18 cellular contexts compared by ENCODE assay signal in genomic region chr2:26396734-26397298, GRCh38. TPM values are rescaled to one million over a fixed set of nuclear protein-coding genes. Genes with fewer than 3 reads are reported as not detected.
DNase-seq lines count a peak whose midpoint lies in the region; ATAC-seq, FAIRE-seq and TF ChIP-seq lines count a peak whose summit lies in the region.
"Had no signal": no experiment of that assay in that cellular context is flagged by ENCODE, and none has a peak within 500 bp of the region (broad histone marks: within the 10 kb centered on the region; RNA-seq: fewer than 3 reads in every experiment).

No MANE protein-coding gene starts in this region.

- H2AFZ ChIP-seq in GM12878 (ENCODE audit: control insufficient read depth, low read depth, low read length), result no peak overlapping the region

- no peak for TF ChIP-seq POLR2A in GM12878 (IDR thresholded peaks at IDR 0.05; ENCODE audit: low read depth, low read length)

- H4K20me1 ChIP-seq in GM12878 (ENCODE audit: control insufficient read depth, insufficient read depth), result no peaks in the 10 kb centered on the region

- H3K27me3 ChIP-seq in GM12878 (replicated peaks in 1 of 2; ENCODE audit: control insufficient read depth in 2 of 2, insufficient read depth in 2 of 2, low read length in 1 of 2) (no peaks in the 10 kb centered on the region), A673 (replicated peaks; ENCODE audit: insufficient read depth, low read depth, low read length, poor library complexity) (no peaks in the 10 kb centered on the region)
- H3K27me3 ChIP-seq: ascending aorta had no signal

- H3K36me3 ChIP-seq in GM12878 (ENCODE audit: control insufficient read depth in 2 of 2, insufficient read depth in 2 of 2, low read length in 1 of 2) (peaks cover 0 to 9% of the 10 kb centered on the region in 2 experiments; a peak in 2 of 4 replicates), A673 (ENCODE audit: insufficient read depth, low read length, poor library complexity, severe bottlenecking) (no peaks in the 10 kb centered on the region)
- H3K36me3 ChIP-seq: ascending aorta, prostate gland had no signal

- in situ Hi-C loops in GM12878 (cut with MboI), result no loop called here

- no peak for TF ChIP-seq EP300 in GM12878 (IDR thresholded peaks at IDR 0.05; ENCODE audit: borderline replicate concordance in 1 of 2, control insufficient read depth in 1 of 2, low read depth in 2 of 2, low read length in 2 of 2)

- H3K27me3 Mint-ChIP-seq in T-helper 1 cell treated with Interleukin-12 subunit alpha and Interleukin-12 subunit beta and Interleukin-4 antibody, amounts not matched to agents 30 μg/mL and 1 μg/mL, for 36 hours (ENCODE audit: low read depth), result no peaks in the 10 kb centered on the region

- POLR2A ChIA-PET in GM12878 (lab: Charles Lee) (interaction anchor here (1.3 kb wide), 1 partner anchor 48 kb away, joined by 5 read pairs; no protein-coding TSS in a partner anchor), A673 (lab: Charles Lee; ENCODE audit: low non-redundant PET) (no interaction called here)

- peak overlapping the region; percentile 22 for H3K27ac Mint-ChIP-seq in T-helper 1 cell treated with Interleukin-12 subunit alpha and Interleukin-12 subunit beta and Interleukin-4 antibody, amounts not matched to agents 30 μg/mL and 1 μg/mL, for 36 hours

- TF ChIP-seq CTCF in GM12878 (IDR thresholded peaks at IDR 0.05 in 2 of 3, conservative IDR thresholded peaks at IDR 0.05 in 1 of 3; ENCODE audit: control insufficient read depth in 2 of 3, extremely low read depth in 1 of 3, insufficient read depth in 1 of 3, low read depth in 3 of 3, low read length in 3 of 3) (no peak), A673 (conservative IDR thresholded peaks at IDR 0.05; ENCODE audit: low read depth, low read length) (no peak)

- peaks cover 15% of the 10 kb centered on the region for H3K4me1 Mint-ChIP-seq in T-helper 1 cell treated with Interleukin-12 subunit alpha and Interleukin-12 subunit beta and Interleukin-4 antibody, amounts not matched to agents 30 μg/mL and 1 μg/mL, for 36 hours (ENCODE audit: low read depth)

- H3K4me3 ChIP-seq in GM12878, result no peak overlapping the region
- H3K4me3 ChIP-seq in A673 (ENCODE audit: low read depth, low read length, poor library complexity, severe bottlenecking), result no peak overlapping the region
- H3K4me3 ChIP-seq: ascending aorta, esophagus squamous epithelium, heart right ventricle, prostate gland had no signal

- no peak overlapping the region for H3K9ac ChIP-seq in GM12878 (ENCODE audit: control insufficient read depth, insufficient read depth, low read length)

- no peaks in the 10 kb centered on the region for H3K9me3 Mint-ChIP-seq in T-helper 1 cell treated with Interleukin-12 subunit alpha and Interleukin-12 subunit beta and Interleukin-4 antibody, amounts not matched to agents 30 μg/mL and 1 μg/mL, for 36 hours
- H3K9me3 Mint-ChIP-seq: CD8-positive, alpha-beta memory T cell had no signal

- ATAC-seq in GM12878, result no peak
- ATAC-seq: heart right ventricle, left cardiac atrium, Panc1 had no signal

- intact Hi-C loops in GM12878 (cut with micrococcal nuclease; ENCODE audit: unreplicated experiment) (no loop called here), A673 (cut with micrococcal nuclease; ENCODE audit: unreplicated experiment) (no loop called here)

- no TSS peak for BruUV-seq in GM12878 (replicated peaks; lab: Mats Ljungman, UMichigan)
- no TSS peak for BruUV-seq in A673 (replicated peaks; lab: Mats Ljungman, UMichigan)

- SMC1A ChIA-PET in GM12878 (lab: Charles Lee; ENCODE audit: uncharacterized antibody, unreplicated experiment), result no interaction called here

- DNase-seq in T-helper 1 cell, result no peak
- peak; percentile 63 for DNase-seq in activated CD4-positive, alpha-beta T cell treated with anti-CD3 and anti-CD28 coated beads for 48 hours
- no peak for DNase-seq in GM12878 (ENCODE audit: low read depth, low spot score)
- peak; percentile 13 to 16 for DNase-seq in stimulated activated CD4-positive, alpha-beta T cell treated with anti-CD3 and anti-CD28 coated beads, Interleukin-4, amount 100 ng/mL, for 48 hours (ENCODE audit: low read depth in 2 of 2)
- DNase-seq in kidney glomerular epithelial cell (lab: John Stamatoyannopoulos, UW), result no peak
- no peak for DNase-seq in A673 (ENCODE audit: low spot score)
- no peak for DNase-seq in activated effector memory CD4-positive, alpha-beta T cell treated with anti-CD3 and anti-CD28 coated beads, Interleukin-2, amount 50 U/mL, for 16 hours
- DNase-seq: cortex of kidney, esophagus squamous epithelium, heart right ventricle, left cardiac atrium, NCI-H524 had no signal

- RAD21 ChIA-PET in GM12878 (lab: Charles Lee; ENCODE audit: unreplicated experiment), result no interaction called here

- CTCF ChIA-PET in GM12878 (lab: Yijun Ruan, JAX) (no interaction called here), A673 (lab: Charles Lee) (no interaction called here)

- H3K9me3 ChIP-seq in GM12878 (replicated peaks; ENCODE audit: control insufficient read depth, insufficient read depth, low read length) (no peaks in the 10 kb centered on the region), A673 (ENCODE audit: low read depth, low read length, poor library complexity, severe bottlenecking) (no peaks in the 10 kb centered on the region)
- H3K9me3 ChIP-seq: ascending aorta, esophagus squamous epithelium, heart right ventricle, prostate gland had no signal

- H3K27ac ChIP-seq in GM12878 (ENCODE audit: control insufficient read depth, insufficient read depth) (peak overlapping the region; percentile 43; the same call in 1 of the 2 replicates), A673 (ENCODE audit: low read depth, low read length, poor library complexity, severe bottlenecking) (no peak overlapping the region)
- H3K27ac ChIP-seq: ascending aorta, esophagus squamous epithelium, heart right ventricle, prostate gland had no signal

- H3K4me3 Mint-ChIP-seq in T-helper 1 cell treated with Interleukin-12 subunit alpha and Interleukin-12 subunit beta and Interleukin-4 antibody, amounts not matched to agents 30 μg/mL and 1 μg/mL, for 36 hours, result no peak overlapping the region
- H3K4me3 Mint-ChIP-seq: CD8-positive, alpha-beta memory T cell had no signal

- TF ChIP-seq RAD21 in GM12878 (IDR thresholded peaks at IDR 0.05; ENCODE audit: insufficient read depth, low read depth, low read length), result no peak

- no peaks in the 10 kb centered on the region; the same call in 1 of the 2 replicates for H3K4me1 ChIP-seq in GM12878 (ENCODE audit: control insufficient read depth, insufficient read depth, low read length)
- H3K4me1 ChIP-seq in A673 (ENCODE audit: insufficient read depth, low read length, poor library complexity, severe bottlenecking), result peaks cover 5% of the 10 kb centered on the region
- H3K4me1 ChIP-seq: prostate gland had no signal

- no peak overlapping the region for H3K4me2 ChIP-seq in GM12878 (ENCODE audit: control insufficient read depth, insufficient read depth)

- H3K36me3 Mint-ChIP-seq in T-helper 1 cell treated with Interleukin-12 subunit alpha and Interleukin-12 subunit beta and Interleukin-4 antibody, amounts not matched to agents 30 μg/mL and 1 μg/mL, for 36 hours (ENCODE audit: low read depth), result peaks cover 7% of the 10 kb centered on the region

- no peak for FAIRE-seq in GM12878 (lab: Jason Lieb, UNC)

- WGBS in GM12878 (ENCODE audit: insufficient coverage, insufficient replicate concordance, low lambda C conversion rate, missing lambda C conversion rate), result 96% methylated on average over 5 of the region's 5 CpGs

- no peaks in the 10 kb centered on the region for H3K79me2 ChIP-seq in GM12878 (ENCODE audit: control insufficient read depth, insufficient read depth, low read length)

RNA-seq across cellular contexts. Expression of gene DRC1, which starts 4.9 kb away (rescaled TPM):
- total RNA-seq in GM12878 (2013; cell fraction: nucleolus; rRNA removed), result not detected in 2 replicates
- not detected in 2 replicates for total RNA-seq in GM12878 (2014; rRNA removed)
- total RNA-seq in GM12878 (2014; rRNA removed; fragmentation: Illumina TruSeq; extraction: Trizol), result not detected in 2 replicates
- total RNA-seq in GM12878 (2021), result not detected in 2 replicates
- polyA plus RNA-seq in GM12878 (2011; ENCODE audit: low read depth), result not detected
- polyA plus RNA-seq in GM12878 (2011; rRNA removed), result not detected in 2 replicates
- polyA plus RNA-seq in GM12878 (2011; cell fraction: cytosol; rRNA removed), result not detected in 2 replicates
- polyA plus RNA-seq in GM12878 (2011; cell fraction: nucleus; rRNA removed), result 0.12 TPM in 1 of 2 replicates, not detected in the other
- polyA plus RNA-seq in GM12878 (2012), result 0.10 TPM in 1 of 2 replicates, not detected in the other
- 0.03 TPM in 1 of 2 replicates, not detected in the other for polyA plus RNA-seq in GM12878 (2014; fragmentation: Illumina TruSeq; extraction: Trizol)
- polyA plus RNA-seq in GM12878 (2014; fragmentation: Nextera tagmentation; extraction: Ambion mirVana), result not detected
- polyA plus RNA-seq in GM12878 (2014; rRNA removed), result not detected in 2 replicates
- polyA plus RNA-seq in GM12878 (2016; fragmentation: Nextera tagmentation; extraction: Ambion mirVana), result not detected
- polyA minus RNA-seq in GM12878 (2011; rRNA and poly(A)+ RNA removed), result not detected in 2 replicates
- not detected in 2 replicates for polyA minus RNA-seq in GM12878 (2011; cell fraction: cytosol; rRNA and poly(A)+ RNA removed)
- polyA minus RNA-seq in GM12878 (2011; cell fraction: nucleus; rRNA and poly(A)+ RNA removed), result not detected in 2 replicates
- total RNA-seq in A673 (2021), result not detected in 2 replicates
- total RNA-seq: A172; ascending aorta; CD8-positive, alpha-beta memory T cell; esophagus squamous epithelium; left cardiac atrium had no signal
- polyA plus RNA-seq: CD8-positive, alpha-beta memory T cell had no signal

RNA-seq across cellular contexts. Expression of gene ADGRF3, which starts 50.2 kb away (rescaled TPM):
- 1.6 and 13.2 TPM in 2 replicates for total RNA-seq in GM12878 (2013; cell fraction: nucleolus; rRNA removed)
- total RNA-seq in GM12878 (2014; rRNA removed), result 0.40 and 0.54 TPM in 2 replicates
- total RNA-seq in GM12878 (2014; rRNA removed; fragmentation: Illumina TruSeq; extraction: Trizol), result 0.67 and 1.1 TPM in 2 replicates
- total RNA-seq in GM12878 (2021), result 2.8 and 3.1 TPM in 2 replicates
- polyA plus RNA-seq in GM12878 (2011; ENCODE audit: low read depth), result 0.60 TPM
- 0.32 and 0.46 TPM in 2 replicates for polyA plus RNA-seq in GM12878 (2011; rRNA removed)
- 0.45 and 0.47 TPM in 2 replicates for polyA plus RNA-seq in GM12878 (2011; cell fraction: cytosol; rRNA removed)
- polyA plus RNA-seq in GM12878 (2011; cell fraction: nucleus; rRNA removed), result 5.4 and 5.7 TPM in 2 replicates
- 0.81 and 0.99 TPM in 2 replicates for polyA plus RNA-seq in GM12878 (2012)
- polyA plus RNA-seq in GM12878 (2014; fragmentation: Illumina TruSeq; extraction: Trizol), result 0.44 and 1.0 TPM in 2 replicates
- under 1 TPM; 0.03 to 0.27 TPM for polyA plus RNA-seq in GM12878 (2014; fragmentation: Nextera tagmentation; extraction: Ambion mirVana)
- 1.8 and 1.9 TPM in 2 replicates for polyA plus RNA-seq in GM12878 (2014; rRNA removed)
- polyA plus RNA-seq in GM12878 (2016; fragmentation: Nextera tagmentation; extraction: Ambion mirVana), result 1 to 10 TPM; 1.4 to 1.5 TPM
- polyA minus RNA-seq in GM12878 (2011; rRNA and poly(A)+ RNA removed), result 0.21 and 0.22 TPM in 2 replicates
- not detected in 2 replicates for polyA minus RNA-seq in GM12878 (2011; cell fraction: cytosol; rRNA and poly(A)+ RNA removed)
- 0.60 and 1.4 TPM in 2 replicates for polyA minus RNA-seq in GM12878 (2011; cell fraction: nucleus; rRNA and poly(A)+ RNA removed)
- total RNA-seq in A673 (2021), result 0.39 and 1.1 TPM in 2 replicates
- total RNA-seq: ascending aorta had no signal

RNA-seq across cellular contexts. Expression of gene SELENOI, which starts 50.9 kb away (rescaled TPM):
- total RNA-seq in GM12878 (2013; cell fraction: nucleolus; rRNA removed), result 48.3 and 48.5 TPM in 2 replicates
- total RNA-seq in GM12878 (2014; rRNA removed) (18.6 and 22.5 TPM in 2 replicates), GM12878 (2014; rRNA removed; fragmentation: Illumina TruSeq; extraction: Trizol) (26.6 and 27.6 TPM in 2 replicates), GM12878 (2021) (29.1 and 31.4 TPM in 2 replicates), A673 (2021) (48.5 and 62.7 TPM in 2 replicates)
- polyA plus RNA-seq in GM12878 (2011; ENCODE audit: low read depth), result 4.7 TPM
- polyA plus RNA-seq in GM12878 (2011; rRNA removed) (17.2 and 21.6 TPM in 2 replicates), GM12878 (2014; fragmentation: Illumina TruSeq; extraction: Trizol) (20.0 and 23.2 TPM in 2 replicates), GM12878 (2014; fragmentation: Nextera tagmentation; extraction: Ambion mirVana) (1 to 10 TPM; 5.2 to 6.3 TPM), GM12878 (2014; rRNA removed) (12.1 and 13.3 TPM in 2 replicates), GM12878 (2016; fragmentation: Nextera tagmentation; extraction: Ambion mirVana) (10 to 100 TPM; 15.0 to 17.6 TPM)
- 6.1 and 11.0 TPM in 2 replicates for polyA plus RNA-seq in GM12878 (2011; cell fraction: cytosol; rRNA removed)
- 10.3 and 11.9 TPM in 2 replicates for polyA plus RNA-seq in GM12878 (2011; cell fraction: nucleus; rRNA removed)
- polyA plus RNA-seq in GM12878 (2012), result 7.1 and 7.3 TPM in 2 replicates
- polyA minus RNA-seq in GM12878 (2011; rRNA and poly(A)+ RNA removed), result 45.5 and 93.0 TPM in 2 replicates
- 11.4 and 14.6 TPM in 2 replicates for polyA minus RNA-seq in GM12878 (2011; cell fraction: cytosol; rRNA and poly(A)+ RNA removed)
- polyA minus RNA-seq in GM12878 (2011; cell fraction: nucleus; rRNA and poly(A)+ RNA removed), result 26.0 and 48.2 TPM in 2 replicates

Comparison
In these comparisons a context has a peak if more than half of its experiments do, and no peak if none do; other contexts are left out.
1. DNase-seq: peak in activated CD4-positive, alpha-beta T cell treated with anti-CD3 and anti-CD28 coated beads for 48 hours (single experiment) and stimulated activated CD4-positive, alpha-beta T cell treated with anti-CD3 and anti-CD28 coated beads, Interleukin-4, amount 100 ng/mL, for 48 hours (2 of 2); none in T-helper 1 cell (0 of 5), GM12878 (single experiment), kidney glomerular epithelial cell (single experiment), A673 (single experiment) and activated effector memory CD4-positive, alpha-beta T cell treated with anti-CD3 and anti-CD28 coated beads, Interleukin-2, amount 50 U/mL, for 16 hours (single experiment).